16 cellular contexts compared by ENCODE assay signal in the genomic region with DNA sequence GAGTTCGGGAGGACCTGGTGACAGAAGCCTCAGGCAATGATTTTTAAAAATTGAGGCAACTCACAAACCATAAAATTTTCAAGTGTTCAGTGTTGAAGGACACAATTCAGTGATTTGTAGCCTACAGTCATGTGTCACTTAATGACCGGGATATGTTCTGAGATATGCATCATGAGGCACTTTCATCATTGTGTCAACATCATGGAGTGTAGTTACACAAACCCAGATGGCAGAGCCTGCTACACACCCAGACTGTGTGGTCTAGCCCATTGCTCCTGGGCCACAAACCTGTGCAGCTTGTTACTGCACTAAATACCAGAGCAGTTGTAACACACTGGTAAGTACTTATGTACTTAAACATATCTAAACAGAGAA. TPM values are rescaled to one million over a fixed set of nuclear protein-coding genes. Genes with fewer than 3 reads are reported as not detected.
DNase-seq lines count a peak whose midpoint lies in the region; ATAC-seq, FAIRE-seq and TF ChIP-seq lines count a peak whose summit lies in the region.
"Had no signal": no experiment of that assay in that cellular context is flagged by ENCODE, and none has a peak within 500 bp of the region (broad histone marks: within the 10 kb centered on the region; RNA-seq: fewer than 3 reads in every experiment).

No MANE protein-coding gene starts in this region.

- H3K4me3 ChIP-seq in Panc1 (ENCODE audit: low read depth in 2 of 2, low read length in 2 of 2) (no peak overlapping the region), small intestine (ENCODE audit: low read depth in 1 of 2, low read length in 2 of 2) (no peak overlapping the region)
- H3K4me3 ChIP-seq: gastroesophageal sphincter, vagina had no signal

- intact Hi-C loops in Panc1 (cut with micrococcal nuclease; ENCODE audit: unreplicated experiment), result no loop called here

- H3K27ac ChIP-seq in Panc1 (ENCODE audit: low read length), result no peak overlapping the region
- no peak overlapping the region for H3K27ac ChIP-seq in small intestine (ENCODE audit: low read depth in 1 of 2, low read length in 1 of 2)
- H3K27ac ChIP-seq: gastroesophageal sphincter, vagina had no signal

- ATAC-seq in Panc1, result peak; percentile 81
- no peak for ATAC-seq in GM21737 (IDR thresholded peaks at IDR 0.05; ENCODE audit: unreplicated experiment)
- no peak for ATAC-seq in HG03442 (IDR thresholded peaks at IDR 0.05; ENCODE audit: unreplicated experiment)
- ATAC-seq: activated CD4-positive, CD25-positive, alpha-beta regulatory T cell treated with anti-CD3 and anti-CD28 coated beads, Interleukin-2, amount 50 U/mL, for 24 hours; gastroesophageal sphincter; left lobe of liver had no signal

- H3K27me3 ChIP-seq in Panc1 (ENCODE audit: control insufficient read depth, insufficient read depth, low read length) (no peaks in the 10 kb centered on the region), small intestine (ENCODE audit: control insufficient read depth in 2 of 2, insufficient read depth in 2 of 2, low read length in 2 of 2) (no peaks in the 10 kb centered on the region)
- H3K27me3 ChIP-seq: vagina had no signal

- CTCF ChIA-PET in Panc1 (lab: Charles Lee), result no interaction called here

- in situ Hi-C loops in Panc1 (cut with HindIII; ENCODE audit: low pct_unique_long_range_greater_than_20kb, low sequenced_read_pairs), result no loop called here

- POLR2A ChIA-PET in Panc1 (lab: Charles Lee), result interaction anchor here (0.7 kb wide), 1 partner anchor 141 kb away, joined by 5 read pairs; no protein-coding TSS in a partner anchor

- H3K36me3 ChIP-seq in Panc1 (ENCODE audit: control insufficient read depth, insufficient read depth, low read length) (no peaks in the 10 kb centered on the region), small intestine (ENCODE audit: control insufficient read depth in 2 of 2, insufficient read depth in 2 of 2, low read length in 2 of 2) (no peaks in the 10 kb centered on the region)
- H3K36me3 ChIP-seq: gastroesophageal sphincter, vagina had no signal

- BruUV-seq in Panc1 (replicated peaks; lab: Mats Ljungman, UMichigan), result no TSS peak

- peaks cover 11% of the 10 kb centered on the region; the same call in 1 of the 2 replicates for H3K9me3 ChIP-seq in Panc1 (ENCODE audit: control insufficient read depth, insufficient read depth, low read depth, low read length)
- no peaks in the 10 kb centered on the region for H3K9me3 ChIP-seq in small intestine (ENCODE audit: control insufficient read depth, low read depth)

- DNase-seq in NCI-H2196 (lab: John Stamatoyannopoulos, UW; ENCODE audit: unreplicated experiment), result peak; percentile 33
- DNase-seq in NCI-H2196 treated with DMSO at 0.1 percent for 48 hours (lab: John Stamatoyannopoulos, UW; ENCODE audit: unreplicated experiment), result no peak
- peak; percentile 60 for DNase-seq in Panc1 (ENCODE audit: low read depth, low spot score)
- DNase-seq in foreskin melanocyte, result peak; percentile 32
- peak; percentile 72 for DNase-seq in small intestine
- DNase-seq in pons (ENCODE audit: low spot score), result no peak
- DNase-seq: MM.1S, NCI-H526 had no signal

- no peak for FAIRE-seq in small intestine (lab: Jason Lieb, UNC)
- FAIRE-seq: D721Med had no signal

- 33 to 51% (median 44%) methylated on average over 2 of the region's 2 CpGs for WGBS in small intestine, 3 donors

- H3K4me1 ChIP-seq in Panc1 (ENCODE audit: control insufficient read depth, insufficient read depth, low read length) (no peaks in the 10 kb centered on the region), small intestine (ENCODE audit: control insufficient read depth in 2 of 2, insufficient read depth in 1 of 2, low read depth in 1 of 2, low read length in 1 of 2) (peaks cover 0 to 2% of the 10 kb centered on the region in 2 donors)
- H3K4me1 ChIP-seq: gastroesophageal sphincter, vagina had no signal

- no peak for TF ChIP-seq CTCF in Panc1 (IDR thresholded peaks at IDR 0.05)

RNA-seq across cellular contexts. Expression of a gene that starts 1.6 kb away (rescaled TPM):
- not detected for total RNA-seq in Panc1 (2021; ENCODE audit: unreplicated experiment)
- not detected for polyA plus RNA-seq in Panc1 (2012; ENCODE audit: insufficient read length)
- polyA plus RNA-seq in small intestine, result not detected
- total RNA-seq: gastroesophageal sphincter, left lobe of liver, vagina had no signal
- polyA plus RNA-seq: adipose tissue had no signal

RNA-seq across cellular contexts. Expression of a gene that starts 12.5 kb away (rescaled TPM):
- total RNA-seq in Panc1 (2021; ENCODE audit: unreplicated experiment), result 0.59 TPM
- 0.47 TPM for polyA plus RNA-seq in Panc1 (2012; ENCODE audit: insufficient read length)
- polyA plus RNA-seq in small intestine, result not detected
- total RNA-seq: gastroesophageal sphincter, left lobe of liver, vagina had no signal
- polyA plus RNA-seq: adipose tissue had no signal

RNA-seq across cellular contexts. Expression of a gene that starts 17.2 kb away (rescaled TPM):
- total RNA-seq in Panc1 (2021; ENCODE audit: unreplicated experiment), result not detected
- not detected for polyA plus RNA-seq in Panc1 (2012; ENCODE audit: insufficient read length)
- polyA plus RNA-seq in small intestine, result under 1 TPM in 1 of 3 donors, not detected in 2; 0.19 TPM
- total RNA-seq: gastroesophageal sphincter, left lobe of liver, vagina had no signal

RNA-seq across cellular contexts. Expression of a gene that starts 22.8 kb away (rescaled TPM):
- 642 TPM for total RNA-seq in Panc1 (2021; ENCODE audit: unreplicated experiment)
- 2,232 TPM for polyA plus RNA-seq in Panc1 (2012; ENCODE audit: insufficient read length)
- 100 to 1,000 TPM; 376 to 718 (median 417) TPM for polyA plus RNA-seq in small intestine

RNA-seq across cellular contexts. Expression of a gene that starts 30.3 kb away (rescaled TPM):
- total RNA-seq in Panc1 (2021; ENCODE audit: unreplicated experiment), result 9.1 TPM
- 8.3 TPM for polyA plus RNA-seq in Panc1 (2012; ENCODE audit: insufficient read length)
- 10 to 100 TPM in 2 of 3 donors, 1 to 10 TPM in 1; 5.2 to 19.9 (median 17.3) TPM for polyA plus RNA-seq in small intestine
- total RNA-seq: left lobe of liver had no signal

Comparison
In these comparisons a context has a peak if more than half of its experiments do, and no peak if none do; other contexts are left out.
1. DNase-seq: peak in NCI-H2196 (single experiment), Panc1 (single experiment), foreskin melanocyte (single experiment) and small intestine (single experiment); none in NCI-H2196 treated with DMSO at 0.1 percent for 48 hours (single experiment) and pons (single experiment).